In genomic region chr5:130286971-130287370, GRCh38 we compare ENCODE assay signal across 16 cellular contexts.
DNase-seq lines count a peak whose midpoint lies in the region.
"Had no signal": no experiment of that assay in that cellular context is flagged by ENCODE, and none has a peak within 500 bp of the region (broad histone marks: within the 10 kb centered on the region; RNA-seq: fewer than 3 reads in every experiment).

No MANE protein-coding gene starts in this region.

- H3K27me3 Mint-ChIP-seq in CD8-positive, alpha-beta memory T cell = no peaks in the 10 kb centered on the region

- no peak overlapping the region for H3K27ac Mint-ChIP-seq in CD8-positive, alpha-beta memory T cell
- H3K27ac Mint-ChIP-seq: CD8-positive, alpha-beta T cell had no signal

- H3K36me3 ChIP-seq in CD8-positive, alpha-beta memory T cell (ENCODE audit: insufficient read depth, low read length) = no peaks in the 10 kb centered on the region
- H3K36me3 ChIP-seq: BLaER1 had no signal

- no peak overlapping the region for H3K4me3 ChIP-seq in skeletal muscle cell (ENCODE audit: low read depth, low read length)
- H3K4me3 ChIP-seq in CD8-positive, alpha-beta memory T cell (ENCODE audit: low read length) = no peak overlapping the region
- H3K4me3 ChIP-seq: BLaER1 had no signal

- CTCF ChIA-PET in CD8-positive, alpha-beta memory T cell (lab: Charles Lee) = no interaction called here

- H3K9me3 ChIP-seq in CD8-positive, alpha-beta memory T cell (ENCODE audit: low read length) = no peaks in the 10 kb centered on the region
- H3K9me3 ChIP-seq: BLaER1 had no signal

- no peak overlapping the region for H3K4me3 Mint-ChIP-seq in CD8-positive, alpha-beta memory T cell
- H3K4me3 Mint-ChIP-seq: CD8-positive, alpha-beta T cell had no signal

- no peaks in the 10 kb centered on the region for H3K36me3 Mint-ChIP-seq in CD8-positive, alpha-beta memory T cell
- H3K36me3 Mint-ChIP-seq: CD8-positive, alpha-beta T cell had no signal

- no peaks in the 10 kb centered on the region for H3K27me3 ChIP-seq in CD8-positive, alpha-beta memory T cell (ENCODE audit: insufficient read depth, low read length, poor library complexity, severe bottlenecking)
- H3K27me3 ChIP-seq: BLaER1 had no signal

- no peaks in the 10 kb centered on the region for H3K4me1 ChIP-seq in CD8-positive, alpha-beta memory T cell (ENCODE audit: insufficient read depth, low read length)
- H3K4me1 ChIP-seq: BLaER1 had no signal

- no peaks in the 10 kb centered on the region for H3K4me1 Mint-ChIP-seq in CD8-positive, alpha-beta memory T cell

- POLR2A ChIA-PET in CD8-positive, alpha-beta memory T cell (lab: Charles Lee) = no interaction called here

- H3K27ac ChIP-seq in CD8-positive, alpha-beta memory T cell (ENCODE audit: low read depth, low read length) = no peak overlapping the region
- H3K27ac ChIP-seq: BLaER1 had no signal

- H3K9me3 Mint-ChIP-seq in CD8-positive, alpha-beta memory T cell = peaks cover 0 to 4% (median 0%) of the 10 kb centered on the region in 5 donors

- DNase-seq in AG20443 (ENCODE audit: low spot score) = peak; percentile 34
- DNase-seq in LHCN-M2 (ENCODE audit: low read depth) = peak; percentile 87
- peak; percentile 90 for DNase-seq in fibroblast of peridontal ligament (ENCODE audit: extremely low read depth)
- peak; percentile 25 for DNase-seq in skeletal muscle cell (ENCODE audit: low read depth)
- DNase-seq in NCI-H1436 treated with DMSO at 0.1 percent for 48 hours (lab: John Stamatoyannopoulos, UW) = no peak
- no peak for DNase-seq in CD8-positive, alpha-beta memory T cell
- DNase-seq in NCI-H345 (lab: John Stamatoyannopoulos, UW) = no peak
- DNase-seq: ACHN; CD8-positive, alpha-beta T cell; GF-D8; MV-4-11; NCI-H1436; NCI-H2081; NCI-H510A treated with DMSO at 0.1 percent for 48 hours; SHP77 treated with DMSO at 0.1 percent for 48 hours had no signal

Comparison
In these comparisons a context has a peak if more than half of its experiments do, and no peak if none do; other contexts are left out.
1. DNase-seq: peak in AG20443 (single experiment), LHCN-M2 (single experiment), fibroblast of peridontal ligament (single experiment) and skeletal muscle cell (single experiment); none in NCI-H1436 treated with DMSO at 0.1 percent for 48 hours (single experiment), CD8-positive, alpha-beta memory T cell (0 of 5) and NCI-H345 (single experiment).